ENCODE assay signal across 12 cellular contexts in the genomic region with DNA sequence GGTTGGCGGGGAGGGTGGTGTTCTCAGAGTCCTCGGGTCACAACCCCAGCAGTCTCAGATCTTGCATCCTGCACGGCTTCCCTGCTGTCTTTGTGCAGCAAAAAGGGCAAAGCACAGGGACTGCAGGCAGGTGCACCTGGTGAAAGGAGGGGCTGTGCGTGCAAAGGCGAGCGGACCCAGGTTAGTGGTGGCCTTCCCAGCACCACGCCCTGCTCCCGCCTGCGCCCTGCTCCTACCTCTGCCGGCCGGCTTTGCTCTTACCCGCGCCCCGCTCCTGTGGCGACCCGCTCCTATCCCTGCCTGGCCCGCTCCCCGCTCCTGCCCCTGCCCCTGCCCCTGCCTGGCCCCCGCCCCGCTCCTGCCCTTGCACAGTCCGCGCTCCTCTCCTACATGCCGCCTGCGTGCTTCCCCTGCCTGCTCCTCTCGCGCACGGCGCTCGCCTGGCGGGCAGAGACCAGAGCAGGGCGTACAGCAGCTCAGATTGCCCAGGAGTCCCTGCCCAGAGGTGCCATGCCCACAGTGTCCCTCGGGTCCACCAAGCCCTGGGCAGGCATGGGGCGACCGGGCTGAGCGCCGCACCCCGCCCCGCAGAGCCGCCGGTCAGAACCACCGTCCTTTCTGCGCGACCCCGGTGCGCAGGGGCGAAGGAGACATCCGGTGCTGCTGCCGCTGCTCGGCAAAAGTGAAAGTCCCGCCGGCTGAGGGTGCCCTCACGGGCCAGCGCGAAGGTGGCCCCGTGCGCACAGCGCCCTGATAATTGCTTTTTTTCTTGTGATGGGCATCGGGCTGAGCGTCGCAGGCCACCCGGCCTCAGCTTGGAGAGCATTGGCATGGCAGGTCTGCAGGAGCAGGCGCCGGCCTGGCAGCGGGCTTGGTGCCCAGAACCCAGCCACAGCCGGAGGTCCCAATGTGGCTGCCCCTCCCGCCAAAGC. TPM values are rescaled to one million over a fixed set of nuclear protein-coding genes. Genes with fewer than 3 reads are reported as not detected.
DNase-seq lines count a peak whose midpoint lies in the region; ATAC-seq and TF ChIP-seq lines count a peak whose summit lies in the region.
"Not testable (repeated sequence)": the region's sequence is repeated elsewhere in the genome, so short reads cannot be mapped to it uniquely, and the experiment has no call there.
"Had no signal": no experiment of that assay in that cellular context is flagged by ENCODE, and none has a peak within 500 bp of the region (broad histone marks: within the 10 kb centered on the region; RNA-seq: fewer than 3 reads in every experiment).

No MANE protein-coding gene starts in this region.

- not testable (repeated sequence) for TF ChIP-seq CTCF in CD14-positive monocyte (IDR thresholded peaks at IDR 0.05); esophagus squamous epithelium (IDR thresholded peaks at IDR 0.05)

- not testable (repeated sequence) for TF ChIP-seq POLR2A in esophagus squamous epithelium (IDR thresholded peaks at IDR 0.05)

- peaks cover 33 to 52% (median 40%) of the 10 kb centered on the region in 3 donors for H3K27me3 Mint-ChIP-seq in CD14-positive monocyte (ENCODE audit: low read depth in 3 of 3)
- H3K27me3 Mint-ChIP-seq in T-helper 2 cell treated with Interferon-gamma antibody and Interleukin-4, amounts not matched to agents 5 μg/mL and 100 μg/mL, for 36 hours (ENCODE audit: low read depth); activated naive CD4-positive, alpha-beta T cell treated with anti-CD3 and anti-CD28 coated beads for 36 hours (ENCODE audit: low read depth): not testable (repeated sequence)

- not testable (repeated sequence) for H3K9me3 Mint-ChIP-seq in CD14-positive monocyte; T-helper 2 cell treated with Interferon-gamma antibody and Interleukin-4, amounts not matched to agents 5 μg/mL and 100 μg/mL, for 36 hours; activated naive CD4-positive, alpha-beta T cell treated with anti-CD3 and anti-CD28 coated beads for 36 hours

- H3K9me3 ChIP-seq in HUES48 (ENCODE audit: control insufficient read depth, insufficient read depth, low read length); esophagus squamous epithelium; mesodermal cell (ENCODE audit: control insufficient read depth, low read length): not testable (repeated sequence)

- peak overlapping the region; percentile 54 for H3K4me3 ChIP-seq in HUES48 (ENCODE audit: low read depth, low read length)
- H3K4me3 ChIP-seq in esophagus squamous epithelium = peak overlapping the region; percentile 17 to 65 (median 40)
- H3K4me3 ChIP-seq in mesodermal cell (ENCODE audit: extremely low read depth, insufficient read depth, low read length, poor library complexity, severe bottlenecking) = peak overlapping the region; percentile 11

- H3K36me3 ChIP-seq in HUES48 (ENCODE audit: control insufficient read depth, insufficient read depth, low read length); esophagus squamous epithelium; mesodermal cell (ENCODE audit: control insufficient read depth, insufficient read depth, low read length): not testable (repeated sequence)

- ATAC-seq in GM19351 (IDR thresholded peaks at IDR 0.05; ENCODE audit: unreplicated experiment) = peak; percentile 57

- not testable (repeated sequence) for H3K9ac ChIP-seq in HUES48 (ENCODE audit: low read depth, low read length)

- not testable (repeated sequence) for H3K27me3 ChIP-seq in HUES48 (ENCODE audit: control insufficient read depth, insufficient read depth, low read length); esophagus squamous epithelium

- CTCF ChIA-PET in activated naive CD4-positive, alpha-beta T cell treated with anti-CD3 and anti-CD28 coated beads for 36 hours (lab: Charles Lee) = not testable (repeated sequence)

- H3K36me3 Mint-ChIP-seq in CD14-positive monocyte; T-helper 2 cell treated with Interferon-gamma antibody and Interleukin-4, amounts not matched to agents 5 μg/mL and 100 μg/mL, for 36 hours (ENCODE audit: low read depth); activated naive CD4-positive, alpha-beta T cell treated with anti-CD3 and anti-CD28 coated beads for 36 hours (ENCODE audit: low read depth): not testable (repeated sequence)

- H3K4me1 Mint-ChIP-seq in CD14-positive monocyte; T-helper 2 cell treated with Interferon-gamma antibody and Interleukin-4, amounts not matched to agents 5 μg/mL and 100 μg/mL, for 36 hours (ENCODE audit: low read depth): not testable (repeated sequence)
- H3K4me1 Mint-ChIP-seq in activated naive CD4-positive, alpha-beta T cell treated with anti-CD3 and anti-CD28 coated beads for 36 hours (ENCODE audit: low read depth) = peaks cover 13% of the 10 kb centered on the region

- not testable (repeated sequence) for H3K4me1 ChIP-seq in HUES48 (ENCODE audit: control insufficient read depth, insufficient read depth, low read length); mesodermal cell (ENCODE audit: control insufficient read depth, insufficient read depth, low read length, poor library complexity, severe bottlenecking)
- H3K4me1 ChIP-seq in esophagus squamous epithelium = peaks cover 0 to 19% (median 0%) of the 10 kb centered on the region in 3 donors

- not testable (repeated sequence) for H3K27ac ChIP-seq in HUES48 (ENCODE audit: low read depth, low read length); esophagus squamous epithelium; mesodermal cell (ENCODE audit: low read depth, low read length, severe bottlenecking)

- intact Hi-C loops in CD14-positive monocyte (cut with micrococcal nuclease); activated naive CD4-positive, alpha-beta T cell treated with anti-CD3 and anti-CD28 coated beads for 36 hours (cut with micrococcal nuclease); esophagus squamous epithelium (cut with DNase I): not testable (repeated sequence)

- H3K4me3 Mint-ChIP-seq in CD14-positive monocyte = peak overlapping the region; percentile 76 to 85
- peak overlapping the region; percentile 71 for H3K4me3 Mint-ChIP-seq in T-helper 2 cell treated with Interferon-gamma antibody and Interleukin-4, amounts not matched to agents 5 μg/mL and 100 μg/mL, for 36 hours
- peak overlapping the region; percentile 73 for H3K4me3 Mint-ChIP-seq in activated naive CD4-positive, alpha-beta T cell treated with anti-CD3 and anti-CD28 coated beads for 36 hours

- not testable (repeated sequence) for DNase-seq in CD14-positive monocyte (ENCODE audit: low spot score); esophagus squamous epithelium (lab: John Stamatoyannopoulos, UW)
- DNase-seq in T-helper 2 cell treated with Interferon-gamma antibody and Interleukin-4, amounts not matched to agents 5 μg/mL and 100 μg/mL, for 36 hours (ENCODE audit: low spot score) = peak; percentile 28
- DNase-seq in activated naive CD4-positive, alpha-beta T cell treated with anti-CD3 and anti-CD28 coated beads for 36 hours = peak; percentile 52
- DNase-seq in stimulated activated CD4-positive, alpha-beta T cell treated with anti-CD3 and anti-CD28 coated beads, TNF-alpha, amount 100 ng/mL, for 4 hours (ENCODE audit: low read depth in 3 of 3) = peak in 2 of 3 experiments; percentile 6 to 10

- 12% methylated on average over 9 of the region's 66 CpGs; no CpG with 5 or more reads in 1 of the 2 donors for WGBS in esophagus squamous epithelium, 2 donors
- WGBS in mesodermal cell (ENCODE audit: insufficient coverage in 2 of 2), 2 experiments = 0 to 11% methylated on average over 1 to 5 of the region's 66 CpGs

- H3K27ac Mint-ChIP-seq in CD14-positive monocyte; T-helper 2 cell treated with Interferon-gamma antibody and Interleukin-4, amounts not matched to agents 5 μg/mL and 100 μg/mL, for 36 hours; activated naive CD4-positive, alpha-beta T cell treated with anti-CD3 and anti-CD28 coated beads for 36 hours: not testable (repeated sequence)

RNA-seq across cellular contexts. Expression of gene PROP1, which starts 52.0 kb away (rescaled TPM):
- polyA plus RNA-seq in CD14-positive monocyte = not detected
- not detected for total RNA-seq in activated naive CD4-positive, alpha-beta T cell treated with anti-CD3 and anti-CD28 coated beads for 36 hours
- not detected for total RNA-seq in esophagus squamous epithelium
- polyA plus RNA-seq in mesodermal cell (2013, experiment 1 of 2) = not detected
- polyA plus RNA-seq in mesodermal cell (2013, experiment 2 of 2) = not detected
- total RNA-seq: Caco-2, esophagus mucosa, subcutaneous adipose tissue had no signal
- polyA plus RNA-seq: neural cell had no signal
